In the genomic region with DNA sequence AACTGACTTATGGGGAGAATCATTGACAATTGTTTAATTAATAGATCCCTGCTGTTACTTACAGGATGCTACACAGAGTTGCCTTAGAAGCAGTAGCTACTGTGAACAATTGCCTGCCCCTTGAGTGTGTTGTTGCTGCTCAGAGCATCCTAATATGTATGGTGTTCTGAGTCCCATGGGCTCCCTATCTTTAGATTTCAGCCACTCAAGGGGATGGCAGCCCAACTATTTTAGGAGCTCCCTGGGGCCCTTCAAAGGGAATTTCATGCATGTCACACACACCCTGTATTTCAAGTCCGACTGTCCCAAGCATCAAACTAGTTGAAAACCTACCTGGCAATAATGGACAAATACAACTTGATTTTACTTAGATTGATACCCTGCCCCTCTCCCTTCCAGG, we compare ENCODE assay signal across 30 cellular contexts.
"Had no signal": no experiment of that assay in that cellular context is flagged by ENCODE, and none has a peak within 500 bp of the region (broad histone marks: within the 10 kb centered on the region; RNA-seq: fewer than 3 reads in every experiment).

No MANE protein-coding gene starts in this region.

- FAIRE-seq: astrocyte had no signal

- H3K4me2 ChIP-seq: KMS-11 had no signal

- H3K36me3 ChIP-seq: adrenal gland, breast epithelium had no signal

- ATAC-seq: activated naive CD4-positive, alpha-beta T cell treated with anti-CD3 and anti-CD28 coated beads, Interleukin-2, amount 50 U/mL, for 72 hours; activated T-cell treated with anti-CD3 and anti-CD28 coated beads, Interleukin-2, amount 50 U/mL, for 4 hours; body of pancreas had no signal

- H3K27ac ChIP-seq: adrenal gland, body of pancreas, breast epithelium, KMS-11, Peyer's patch, VCaP had no signal

- H3K4me3 ChIP-seq: adrenal gland, body of pancreas, breast epithelium, Peyer's patch had no signal

- DNase-seq: activated CD4-positive, alpha-beta memory T cell treated with anti-CD3 and anti-CD28 coated beads, Interleukin-2, amount 10 ng/mL, durations not matched to agents 7 days and 5 days; activated CD4-positive, alpha-beta T cell treated with anti-CD3 and anti-CD28 coated beads for 1 hour; activated CD4-positive, alpha-beta T cell treated with anti-CD3 and anti-CD28 coated beads for 48 hours; activated CD4-positive, CD25-positive, alpha-beta regulatory T cell; activated gamma-delta T cell treated with Interleukin-2 at 50 U/mL for 16 hours; activated naive CD4-positive, alpha-beta T cell treated with anti-CD3 and anti-CD28 coated beads for 36 hours; activated T-cell treated with anti-CD3 and anti-CD28 coated beads for 4 hours; activated T-cell treated with anti-CD3 and anti-CD28 coated beads, Interleukin-2, amount 50 U/mL, for 4 hours; adrenal gland; body of pancreas; central memory CD4-positive, alpha-beta T cell; MM.1S; MV-4-11; NCI-H1092; NCI-H1417; NCI-H1694; NCI-H1930; NCI-H2081 treated with DMSO at 0.1 percent for 48 hours; NCI-H2171; NCI-H510A; NCI-H748 treated with DMSO at 0.1 percent for 48 hours; NK-92 treated with Interleukin-12 subunit alpha and Interleukin-12 subunit beta, amount 100 ng/mL, for 24 hours; PC-3; Peyer's patch; RPMI8226 had no signal

- H3K9ac ChIP-seq: KMS-11 had no signal

- H3K9me3 ChIP-seq: adrenal gland, body of pancreas, breast epithelium, Peyer's patch had no signal

- H3K27me3 ChIP-seq: adrenal gland, body of pancreas, breast epithelium, Peyer's patch had no signal

- H3K4me1 ChIP-seq: adrenal gland, body of pancreas, breast epithelium, Peyer's patch had no signal
